In genomic region chr10:69048103-69048502, GRCh38 we compare ENCODE assay signal across 8 cellular contexts. TPM values are rescaled to one million over a fixed set of nuclear protein-coding genes. Genes with fewer than 3 reads are reported as not detected.
A peak's percentile ranks its signal among the peaks of the same experiment; 100 is the strongest.
DNase-seq lines count a peak whose midpoint lies in the region; ATAC-seq and TF ChIP-seq lines count a peak whose summit lies in the region.
"Had no signal": no experiment of that assay in that cellular context is flagged by ENCODE, and none has a peak within 500 bp of the region (broad histone marks: within the 10 kb centered on the region; RNA-seq: fewer than 3 reads in every experiment).

No MANE protein-coding gene starts in this region.

- H3K36me3 ChIP-seq in right atrium auricular region: no peaks in the 10 kb centered on the region

- TF ChIP-seq CTCF in right atrium auricular region (IDR thresholded peaks at IDR 0.05): no peak

- H3K27me3 ChIP-seq in right atrium auricular region: no peaks in the 10 kb centered on the region

- POLR2A ChIA-PET in activated CD4-positive, alpha-beta T cell treated with anti-CD3 and anti-CD28 coated beads, Interleukin-2, amount 10 ng/mL, durations not matched to agents 7 days and 5 days (lab: Charles Lee): no interaction called here

- peak; percentile 90 for DNase-seq in KBM-7
- DNase-seq in activated CD4-positive, alpha-beta T cell treated with anti-CD3 and anti-CD28 coated beads, Interleukin-2, amount 10 ng/mL, durations not matched to agents 7 days and 5 days: no peak
- DNase-seq in right atrium auricular region (ENCODE audit: low spot score): peak; percentile 66
- peak; percentile 10 to 68 for DNase-seq in stimulated activated effector memory CD8-positive, alpha-beta T cell treated with anti-CD3 and anti-CD28 coated beads, Interleukin-12 subunit alpha, Interleukin-12 subunit beta, amount 100 ng/mL, for 72 hours (ENCODE audit: low spot score in 2 of 2)
- no peak for DNase-seq in effector CD4-positive, alpha-beta T cell
- DNase-seq in NCI-H2107 (lab: John Stamatoyannopoulos, UW): no peak

- peak overlapping the region; percentile 28 for H3K27ac Mint-ChIP-seq in activated CD4-positive, alpha-beta T cell treated with anti-CD3 and anti-CD28 coated beads, Interleukin-2, amount 10 ng/mL, durations not matched to agents 7 days and 5 days
- peak overlapping the region; percentile 100 for H3K27ac Mint-ChIP-seq in stimulated activated effector memory CD8-positive, alpha-beta T cell treated with anti-CD3 and anti-CD28 coated beads, Interleukin-12 subunit alpha, Interleukin-12 subunit beta, amount 100 ng/mL, for 72 hours

- H3K9me3 ChIP-seq in right atrium auricular region: no peaks in the 10 kb centered on the region

- peak overlapping the region; percentile 39 to 43 for H3K27ac ChIP-seq in right atrium auricular region

- CTCF ChIA-PET in activated CD4-positive, alpha-beta T cell treated with anti-CD3 and anti-CD28 coated beads, Interleukin-2, amount 10 ng/mL, durations not matched to agents 7 days and 5 days (lab: Charles Lee): interaction anchor here (0.8 to 3.3 kb wide), 7 partner anchors 8 to 37 kb away, joined by 3 to 13 read pairs (median 6); no protein-coding TSS in a partner anchor

- H3K36me3 Mint-ChIP-seq in activated CD4-positive, alpha-beta T cell treated with anti-CD3 and anti-CD28 coated beads, Interleukin-2, amount 10 ng/mL, durations not matched to agents 7 days and 5 days (ENCODE audit: low read depth): peaks cover 4% of the 10 kb centered on the region
- H3K36me3 Mint-ChIP-seq in stimulated activated effector memory CD8-positive, alpha-beta T cell treated with anti-CD3 and anti-CD28 coated beads, Interleukin-12 subunit alpha, Interleukin-12 subunit beta, amount 100 ng/mL, for 72 hours: peaks cover 15% of the 10 kb centered on the region
- H3K36me3 Mint-ChIP-seq: T-cell had no signal

- no peaks in the 10 kb centered on the region for H3K27me3 Mint-ChIP-seq in activated CD4-positive, alpha-beta T cell treated with anti-CD3 and anti-CD28 coated beads, Interleukin-2, amount 10 ng/mL, durations not matched to agents 7 days and 5 days
- H3K27me3 Mint-ChIP-seq: T-cell had no signal

- no peaks in the 10 kb centered on the region for H3K9me3 Mint-ChIP-seq in activated CD4-positive, alpha-beta T cell treated with anti-CD3 and anti-CD28 coated beads, Interleukin-2, amount 10 ng/mL, durations not matched to agents 7 days and 5 days
- H3K9me3 Mint-ChIP-seq in stimulated activated effector memory CD8-positive, alpha-beta T cell treated with anti-CD3 and anti-CD28 coated beads, Interleukin-12 subunit alpha, Interleukin-12 subunit beta, amount 100 ng/mL, for 72 hours: no peaks in the 10 kb centered on the region
- H3K9me3 Mint-ChIP-seq: T-cell had no signal

- peaks cover 0 to 11% of the 10 kb centered on the region in 2 donors for H3K4me1 ChIP-seq in right atrium auricular region

- no peak overlapping the region for H3K4me3 ChIP-seq in right atrium auricular region

- in situ Hi-C loops in KBM-7 (cut with MboI; ENCODE audit: low pct_unique_long_range_greater_than_20kb, low sequenced_read_pairs): no loop called here

- H3K4me1 Mint-ChIP-seq in activated CD4-positive, alpha-beta T cell treated with anti-CD3 and anti-CD28 coated beads, Interleukin-2, amount 10 ng/mL, durations not matched to agents 7 days and 5 days: peaks cover 67% of the 10 kb centered on the region
- H3K4me1 Mint-ChIP-seq in stimulated activated effector memory CD8-positive, alpha-beta T cell treated with anti-CD3 and anti-CD28 coated beads, Interleukin-12 subunit alpha, Interleukin-12 subunit beta, amount 100 ng/mL, for 72 hours: peaks cover 77% of the 10 kb centered on the region

- no peak overlapping the region for H3K4me3 Mint-ChIP-seq in activated CD4-positive, alpha-beta T cell treated with anti-CD3 and anti-CD28 coated beads, Interleukin-2, amount 10 ng/mL, durations not matched to agents 7 days and 5 days
- peak overlapping the region; percentile 80 for H3K4me3 Mint-ChIP-seq in stimulated activated effector memory CD8-positive, alpha-beta T cell treated with anti-CD3 and anti-CD28 coated beads, Interleukin-12 subunit alpha, Interleukin-12 subunit beta, amount 100 ng/mL, for 72 hours
- H3K4me3 Mint-ChIP-seq: T-cell had no signal

- ATAC-seq in stimulated activated effector memory CD8-positive, alpha-beta T cell treated with anti-CD3 and anti-CD28 coated beads, Interleukin-12 subunit alpha, Interleukin-12 subunit beta, amount 100 ng/mL, for 72 hours: peak; percentile 73
- ATAC-seq in GM19397 (IDR thresholded peaks at IDR 0.05; ENCODE audit: unreplicated experiment): no peak
- ATAC-seq: T-cell had no signal

RNA-seq across cellular contexts. Expression of gene SRGN, which starts 39.8 kb away (rescaled TPM):
- total RNA-seq in activated CD4-positive, alpha-beta T cell treated with anti-CD3 and anti-CD28 coated beads, Interleukin-2, amount 10 ng/mL, durations not matched to agents 7 days and 5 days: 100 to 1,000 TPM; 174 to 192 TPM
- total RNA-seq in right atrium auricular region: 100 to 1,000 TPM in 1 of 2 donors, 10 to 100 TPM in 1; 79.4 to 124 TPM

RNA-seq across cellular contexts. Expression of gene KIFBP, which starts 59.5 kb away (rescaled TPM):
- total RNA-seq in activated CD4-positive, alpha-beta T cell treated with anti-CD3 and anti-CD28 coated beads, Interleukin-2, amount 10 ng/mL, durations not matched to agents 7 days and 5 days: 10 to 100 TPM; 13.8 to 15.1 TPM
- total RNA-seq in right atrium auricular region: 10 to 100 TPM; 36.4 to 48.8 TPM

Comparison
In these comparisons a context has a peak if more than half of its experiments do, and no peak if none do; other contexts are left out.
1. DNase-seq: peak in KBM-7 (single experiment), right atrium auricular region (single experiment) and stimulated activated effector memory CD8-positive, alpha-beta T cell treated with anti-CD3 and anti-CD28 coated beads, Interleukin-12 subunit alpha, Interleukin-12 subunit beta, amount 100 ng/mL, for 72 hours (2 of 2); none in activated CD4-positive, alpha-beta T cell treated with anti-CD3 and anti-CD28 coated beads, Interleukin-2, amount 10 ng/mL, durations not matched to agents 7 days and 5 days (single experiment), effector CD4-positive, alpha-beta T cell (single experiment) and NCI-H2107 (single experiment).